In the genomic region with DNA sequence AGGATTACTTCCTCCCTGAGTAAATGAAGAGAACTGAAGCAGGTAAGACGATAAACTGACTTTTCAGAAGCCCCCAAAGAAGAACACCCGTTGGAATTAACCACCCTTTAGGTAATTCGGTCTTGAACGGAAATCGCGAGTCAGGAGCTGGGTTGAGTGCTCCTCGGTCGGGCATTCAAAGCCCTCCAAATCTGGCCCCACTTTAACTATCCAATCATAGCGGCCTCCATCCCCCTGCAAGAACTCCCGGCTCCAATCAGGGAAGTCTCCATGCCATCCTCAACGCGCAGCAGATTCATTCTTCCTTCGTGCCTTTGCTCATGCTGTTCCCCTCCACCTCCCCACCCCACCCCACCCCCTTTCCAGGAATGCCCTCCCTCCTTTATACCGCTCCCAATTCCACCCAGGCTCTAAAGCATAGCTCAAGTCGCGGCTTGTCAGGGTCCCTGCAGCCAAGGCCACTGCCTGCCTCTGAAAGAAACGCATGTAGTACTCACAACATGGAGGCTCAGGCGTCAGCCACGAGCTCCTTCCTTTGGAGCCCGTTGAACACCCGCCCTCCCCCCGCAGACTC, we compare ENCODE assay signal across 8 cellular contexts. TPM values are rescaled to one million over a fixed set of nuclear protein-coding genes. Genes with fewer than 3 reads are reported as not detected.
DNase-seq lines count a peak whose midpoint lies in the region; ATAC-seq and TF ChIP-seq lines count a peak whose summit lies in the region.

No MANE protein-coding gene starts in this region.

- H3K36me3 ChIP-seq in HUES6 (ENCODE audit: control insufficient read depth, insufficient read depth, low read length) (no peaks in the 10 kb centered on the region), PC-3 (ENCODE audit: low read depth, low read length) (peaks cover 2% of the 10 kb centered on the region; the same call in 1 of the 2 replicates), gastroesophageal sphincter (no peaks in the 10 kb centered on the region), neural progenitor cell (no peaks in the 10 kb centered on the region), uterus (no peaks in the 10 kb centered on the region)

- BruUV-seq in PC-3 (replicated peaks; lab: Mats Ljungman, UMichigan) = no TSS peak

- H3K9me3 ChIP-seq in HUES6 (ENCODE audit: control insufficient read depth, insufficient read depth, low read depth, low read length) (no peaks in the 10 kb centered on the region), PC-3 (ENCODE audit: low read length) (no peaks in the 10 kb centered on the region), gastroesophageal sphincter (no peaks in the 10 kb centered on the region), neural progenitor cell (ENCODE audit: low read depth) (no peaks in the 10 kb centered on the region), uterus (no peaks in the 10 kb centered on the region)

- TF ChIP-seq CTCF in PC-3 (conservative IDR thresholded peaks at IDR 0.05; ENCODE audit: low read depth, low read length) (no peak), gastroesophageal sphincter (IDR thresholded peaks at IDR 0.05) (no peak), neural progenitor cell (IDR thresholded peaks at IDR 0.05) (no peak), uterus (IDR thresholded peaks at IDR 0.05) (no peak)

- H3K79me2 ChIP-seq in PC-3 (ENCODE audit: low read length) (peaks cover 39% of the 10 kb centered on the region), neural progenitor cell (ENCODE audit: low read depth) (peaks cover 43% of the 10 kb centered on the region)

- H3K4me3 Mint-ChIP-seq in neural progenitor cell = peak overlapping the region; percentile 95

- H3K4me2 ChIP-seq in PC-3 (ENCODE audit: low read length) = peak overlapping the region; percentile 95
- peak overlapping the region; percentile 89 for H3K4me2 ChIP-seq in neural progenitor cell

- H3K27me3 ChIP-seq in HUES6 (ENCODE audit: control insufficient read depth, insufficient read depth, low read length) = no peaks in the 10 kb centered on the region
- no peaks in the 10 kb centered on the region for H3K27me3 ChIP-seq in PC-3 (ENCODE audit: low read length)
- H3K27me3 ChIP-seq in gastroesophageal sphincter = no peaks in the 10 kb centered on the region
- H3K27me3 ChIP-seq in neural progenitor cell = no peaks in the 10 kb centered on the region
- no peaks in the 10 kb centered on the region for H3K27me3 ChIP-seq in uterus

- peaks cover 32% of the 10 kb centered on the region for H3K4me1 Mint-ChIP-seq in neural progenitor cell

- no peak for TF ChIP-seq EP300 in gastroesophageal sphincter (IDR thresholded peaks at IDR 0.05)

- peaks cover 8% of the 10 kb centered on the region for H3K27me3 Mint-ChIP-seq in neural progenitor cell (ENCODE audit: insufficient read depth, low read depth)

- ATAC-seq in PC-3 = peak; percentile 27
- ATAC-seq in gastroesophageal sphincter = peak; percentile 13

- H3K4me3 ChIP-seq in HUES6 (ENCODE audit: low read depth, low read length) (peak overlapping the region; percentile 99), PC-3 (ENCODE audit: low read length) (peak overlapping the region; percentile 74), gastroesophageal sphincter (peak overlapping the region; percentile 84 to 93), neural progenitor cell (peak overlapping the region; percentile 81), uterus (peak overlapping the region; percentile 86 to 97)

- H3K27ac Mint-ChIP-seq in neural progenitor cell = peak overlapping the region; percentile 99

- H3K9me3 Mint-ChIP-seq in neural progenitor cell = peaks cover 8% of the 10 kb centered on the region

- CTCF ChIA-PET in PC-3 (lab: Charles Lee) = interaction anchor here (0.5 kb wide), 1 partner anchor 680 kb away, joined by 3 read pairs; no protein-coding TSS in a partner anchor

- 0 to 1% methylated on average over 5 to 17 of the region's 22 CpGs for WGBS in gastroesophageal sphincter (ENCODE audit: low coverage in 1 of 2), 2 donors

- H3K4me1 ChIP-seq in HUES6 (ENCODE audit: control insufficient read depth, insufficient read depth, low read length) (peaks cover 25% of the 10 kb centered on the region), PC-3 (ENCODE audit: insufficient read depth, low read length) (peaks cover 9% of the 10 kb centered on the region; the same call in 1 of the 2 replicates), gastroesophageal sphincter (peaks cover 0 to 48% (median 8%) of the 10 kb centered on the region in 3 donors), neural progenitor cell (peaks cover 35% of the 10 kb centered on the region), uterus (peaks cover 0 to 6% of the 10 kb centered on the region in 2 donors)

- TF ChIP-seq POLR2A in gastroesophageal sphincter (IDR thresholded peaks at IDR 0.05) (no peak), uterus (IDR thresholded peaks at IDR 0.05) (no peak)

- no peaks in the 10 kb centered on the region for H4K20me1 ChIP-seq in PC-3 (ENCODE audit: low read length)
- peaks cover 14% of the 10 kb centered on the region for H4K20me1 ChIP-seq in neural progenitor cell (ENCODE audit: low read depth)

- peak overlapping the region; percentile 84; the same call in 1 of the 2 replicates for H3K27ac ChIP-seq in HUES6 (ENCODE audit: low read depth, low read length)
- H3K27ac ChIP-seq in PC-3 (ENCODE audit: low read length) = no peak overlapping the region
- peak overlapping the region in 3 of 4 donors; percentile 89 to 95 (median 90) for H3K27ac ChIP-seq in gastroesophageal sphincter
- peak overlapping the region; percentile 80 for H3K27ac ChIP-seq in neural progenitor cell
- H3K27ac ChIP-seq in uterus = peak overlapping the region; percentile 76 to 93

- intact Hi-C loops in PC-3 (cut with micrococcal nuclease) = loop anchor here (5.0 kb wide), 1 partner anchor 252 kb away; the partner anchor contains the start of gene NEDD4
- intact Hi-C loops in uterus (cut with DNase I; ENCODE audit: low total_unique reads) = no loop called here

- no peaks in the 10 kb centered on the region for H3K9me2 ChIP-seq in PC-3 (replicated peaks; ENCODE audit: low read length)

- H3K36me3 Mint-ChIP-seq in neural progenitor cell = peaks cover 9% of the 10 kb centered on the region

- DNase-seq in DMS 273 (lab: John Stamatoyannopoulos, UW; ENCODE audit: unreplicated experiment) (peak; percentile 92), PC-3 (peak; percentile 19), neural progenitor cell (ENCODE audit: low spot score) (peak; percentile 80), uterus (peak; percentile 42 to 45), GM19240 (ENCODE audit: insufficient read length, low spot score) (no peak)
- DNase-seq in activated naive CD4-positive, alpha-beta T cell treated with anti-CD3 and anti-CD28 coated beads, Interleukin-2, amount 50 U/mL, for 16 hours = peak; percentile 13

- POLR2A ChIA-PET in PC-3 (lab: Charles Lee; ENCODE audit: unreplicated experiment) = no interaction called here

- H3K9ac ChIP-seq in HUES6 (ENCODE audit: low read length) (peak overlapping the region; percentile 80), PC-3 (ENCODE audit: low read length) (peak overlapping the region; percentile 67), neural progenitor cell (no peak overlapping the region)

- no peaks in the 10 kb centered on the region for H3F3A ChIP-seq in PC-3 (ENCODE audit: low read length, unreplicated experiment)
- peaks cover 35% of the 10 kb centered on the region for H3F3A ChIP-seq in neural progenitor cell (ENCODE audit: low read depth)

- H2AFZ ChIP-seq in PC-3 (ENCODE audit: low read length) (peak overlapping the region; percentile 99), neural progenitor cell (replicated peaks) (peak overlapping the region; percentile 55)

RNA-seq across cellular contexts. Expression of gene RFX7, which starts 0.6 kb away (rescaled TPM):
- total RNA-seq in PC-3 (2014; rRNA removed) = 2.8 and 4.7 TPM in 2 replicates
- total RNA-seq in gastroesophageal sphincter = 1 to 10 TPM; 5.9 to 8.7 (median 7.2) TPM
- total RNA-seq in neural progenitor cell (ENCODE audit: low replicate concordance) = 16.4 and 24.1 TPM in 2 replicates
- total RNA-seq in uterus = 10 to 100 TPM in 2 of 4 donors, 1 to 10 TPM in 2; 3.1 to 22.9 (median 11.9) TPM
